In the genomic region with DNA sequence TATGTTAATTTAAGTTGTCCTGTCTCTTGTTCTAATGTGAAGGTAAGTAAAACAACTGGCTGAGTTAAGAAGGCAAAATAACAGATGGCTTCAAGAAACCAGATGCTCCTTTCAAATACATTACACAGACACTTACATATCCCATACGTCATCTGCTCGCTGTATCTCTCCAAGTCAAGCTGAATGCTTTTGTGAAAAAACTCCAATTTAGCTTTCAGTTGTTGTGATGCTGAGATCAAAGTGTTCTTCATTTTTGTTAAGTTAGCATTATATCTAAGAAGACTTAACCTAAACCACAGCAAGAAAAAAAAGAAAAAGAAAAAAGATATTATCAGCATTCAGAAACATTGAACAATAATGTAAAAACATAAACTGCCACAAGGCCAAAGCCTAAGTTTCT, we compare ENCODE assay signal across 17 cellular contexts. TPM values are rescaled to one million over a fixed set of nuclear protein-coding genes. Genes with fewer than 3 reads are reported as not detected.
DNase-seq lines count a peak whose midpoint lies in the region; ATAC-seq, FAIRE-seq and TF ChIP-seq lines count a peak whose summit lies in the region.
"Had no signal": no experiment of that assay in that cellular context is flagged by ENCODE, and none has a peak within 500 bp of the region (broad histone marks: within the 10 kb centered on the region; RNA-seq: fewer than 3 reads in every experiment).

No MANE protein-coding gene starts in this region.

- no peaks in the 10 kb centered on the region for H3K27me3 Mint-ChIP-seq in activated T-cell treated with anti-CD3 and anti-CD28 coated beads, Interleukin-2, amount 50 U/mL, for 72 hours (ENCODE audit: low read depth)
- no peaks in the 10 kb centered on the region for H3K27me3 Mint-ChIP-seq in activated T-cell treated with anti-CD3 and anti-CD28 coated beads, Interleukin-2, amount 50 U/mL, for 24 hours
- H3K27me3 Mint-ChIP-seq in T-helper 17 cell, result no peaks in the 10 kb centered on the region

- no peak for DNase-seq in activated T-cell treated with anti-CD3 and anti-CD28 coated beads, Interleukin-2, amount 50 U/mL, for 72 hours
- DNase-seq in activated T-cell treated with anti-CD3 and anti-CD28 coated beads, Interleukin-2, amount 50 U/mL, for 24 hours, result no peak
- DNase-seq in NCI-H524 (lab: John Stamatoyannopoulos, UW), result peak; percentile 17 to 62
- DNase-seq in T-helper 17 cell, result no peak
- DNase-seq in ascending aorta (ENCODE audit: low spot score in 2 of 2), result no peak
- no peak for DNase-seq in DMS53 treated with DMSO at 0.1 percent for 48 hours (lab: John Stamatoyannopoulos, UW; ENCODE audit: unreplicated experiment)
- DNase-seq: 8988T, AML-193, C1 segment of cervical spinal cord, DND-41, Kasumi-1, NCI-H187, NCI-H748 treated with DMSO at 0.1 percent for 48 hours, Peyer's patch had no signal

- no peaks in the 10 kb centered on the region for H3K9me3 Mint-ChIP-seq in activated T-cell treated with anti-CD3 and anti-CD28 coated beads, Interleukin-2, amount 50 U/mL, for 72 hours
- H3K9me3 Mint-ChIP-seq in activated T-cell treated with anti-CD3 and anti-CD28 coated beads, Interleukin-2, amount 50 U/mL, for 24 hours, result no peaks in the 10 kb centered on the region

- peak overlapping the region; percentile 77 for H3K27ac Mint-ChIP-seq in activated T-cell treated with anti-CD3 and anti-CD28 coated beads, Interleukin-2, amount 50 U/mL, for 72 hours
- H3K27ac Mint-ChIP-seq in activated T-cell treated with anti-CD3 and anti-CD28 coated beads, Interleukin-2, amount 50 U/mL, for 24 hours, result no peak overlapping the region
- peak overlapping the region; percentile 85 for H3K27ac Mint-ChIP-seq in T-helper 17 cell

- H3K4me1 Mint-ChIP-seq in activated T-cell treated with anti-CD3 and anti-CD28 coated beads, Interleukin-2, amount 50 U/mL, for 72 hours (ENCODE audit: low read depth), result no peaks in the 10 kb centered on the region
- no peaks in the 10 kb centered on the region for H3K4me1 Mint-ChIP-seq in activated T-cell treated with anti-CD3 and anti-CD28 coated beads, Interleukin-2, amount 50 U/mL, for 24 hours (ENCODE audit: low read depth)
- H3K4me1 Mint-ChIP-seq in T-helper 17 cell, result peaks cover 17% of the 10 kb centered on the region

- no peak for TF ChIP-seq CTCF in ascending aorta (IDR thresholded peaks at IDR 0.05)

- no peaks in the 10 kb centered on the region for H3K27me3 ChIP-seq in ascending aorta
- H3K27me3 ChIP-seq: Peyer's patch had no signal

- no peaks in the 10 kb centered on the region for H3K4me1 ChIP-seq in ascending aorta
- H3K4me1 ChIP-seq: Peyer's patch had no signal

- H3K9me3 ChIP-seq in T-helper 17 cell (ENCODE audit: control insufficient read depth, low read length, poor library complexity, severe bottlenecking) (no peaks in the 10 kb centered on the region), ascending aorta (no peaks in the 10 kb centered on the region)
- H3K9me3 ChIP-seq: Peyer's patch had no signal

- H3K4me3 Mint-ChIP-seq in activated T-cell treated with anti-CD3 and anti-CD28 coated beads, Interleukin-2, amount 50 U/mL, for 72 hours, result no peak overlapping the region
- no peak overlapping the region for H3K4me3 Mint-ChIP-seq in activated T-cell treated with anti-CD3 and anti-CD28 coated beads, Interleukin-2, amount 50 U/mL, for 24 hours
- H3K4me3 Mint-ChIP-seq in T-helper 17 cell, result no peak overlapping the region

- FAIRE-seq in islet of Langerhans (lab: Jason Lieb, UNC), result peak; percentile 17
- FAIRE-seq: GM12891 had no signal

- H3K4me3 ChIP-seq in ascending aorta, result no peak overlapping the region
- H3K4me3 ChIP-seq: Peyer's patch had no signal

- intact Hi-C loops in ascending aorta (cut with DNase I), result no loop called here

- H3K36me3 Mint-ChIP-seq in activated T-cell treated with anti-CD3 and anti-CD28 coated beads, Interleukin-2, amount 50 U/mL, for 72 hours (ENCODE audit: insufficient read depth in 2 of 2), result peaks cover 4 to 22% of the 10 kb centered on the region in 2 donors
- H3K36me3 Mint-ChIP-seq in activated T-cell treated with anti-CD3 and anti-CD28 coated beads, Interleukin-2, amount 50 U/mL, for 24 hours (ENCODE audit: low read depth), result peaks cover 94% of the 10 kb centered on the region
- peaks cover 3% of the 10 kb centered on the region for H3K36me3 Mint-ChIP-seq in T-helper 17 cell (ENCODE audit: low read depth)

- no peak for ATAC-seq in activated T-cell treated with anti-CD3 and anti-CD28 coated beads, Interleukin-2, amount 50 U/mL, for 72 hours (replicated peaks in 1 of 2)
- ATAC-seq in T-helper 17 cell (peak; percentile 93), HG02973 (IDR thresholded peaks at IDR 0.05; ENCODE audit: unreplicated experiment) (no peak)

- H3K27ac ChIP-seq in ascending aorta, result no peak overlapping the region
- H3K27ac ChIP-seq: Peyer's patch had no signal

- peaks cover 35 to 71% of the 10 kb centered on the region in 2 donors for H3K36me3 ChIP-seq in ascending aorta

RNA-seq across cellular contexts. Expression of gene ERLIN1, which starts 18.5 kb away (rescaled TPM):
- total RNA-seq in activated T-cell treated with anti-CD3 and anti-CD28 coated beads, Interleukin-2, amount 50 U/mL, for 72 hours, result 10 to 100 TPM; 15.1 to 17.8 TPM
- total RNA-seq in T-helper 17 cell, result 1 to 10 TPM; 3.7 to 5.7 TPM
- total RNA-seq in ascending aorta, result 16.6 TPM

RNA-seq across cellular contexts. Expression of gene CHUK, which starts 25.0 kb away (rescaled TPM):
- total RNA-seq in activated T-cell treated with anti-CD3 and anti-CD28 coated beads, Interleukin-2, amount 50 U/mL, for 72 hours, result 10 to 100 TPM; 25.0 to 26.6 TPM
- total RNA-seq in T-helper 17 cell (10 to 100 TPM; 17.8 to 21.1 TPM), ascending aorta (54.6 TPM)

Comparison
In these comparisons a context has a peak if more than half of its experiments do, and no peak if none do; other contexts are left out.
1. DNase-seq: peak in NCI-H524 (2 of 2); none in activated T-cell treated with anti-CD3 and anti-CD28 coated beads, Interleukin-2, amount 50 U/mL, for 72 hours (0 of 2), activated T-cell treated with anti-CD3 and anti-CD28 coated beads, Interleukin-2, amount 50 U/mL, for 24 hours (single experiment), T-helper 17 cell (0 of 3), ascending aorta (0 of 2) and DMS53 treated with DMSO at 0.1 percent for 48 hours (single experiment).